ENCODE assay signal across 8 cellular contexts in the genomic region with DNA sequence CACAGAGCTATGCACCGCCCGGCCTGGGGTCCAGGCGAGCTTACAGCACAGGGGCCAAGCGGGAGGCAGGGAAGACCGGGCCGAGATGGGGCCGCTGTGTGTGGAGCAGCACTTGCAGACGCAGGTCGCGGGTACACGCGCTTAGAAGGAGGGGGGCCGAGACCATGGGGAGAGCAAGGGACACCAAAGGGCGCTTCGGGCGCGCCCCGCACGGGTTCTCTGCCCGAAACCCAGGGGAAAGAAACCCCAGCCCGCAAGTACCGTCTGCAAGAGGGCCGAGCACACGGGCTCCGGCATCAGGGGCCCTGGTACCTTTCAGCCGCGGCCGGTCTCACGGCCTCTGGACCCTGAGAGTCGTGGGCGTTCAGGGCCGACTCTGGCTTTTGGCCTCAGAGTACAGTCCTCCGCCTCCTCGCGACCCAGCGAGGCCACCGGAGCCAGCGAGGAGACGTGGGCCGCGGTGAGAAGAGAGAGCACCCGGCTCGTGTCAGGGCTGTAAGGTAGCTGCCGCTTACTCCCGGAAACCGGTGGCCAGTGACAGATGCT. TPM values are rescaled to one million over a fixed set of nuclear protein-coding genes. Genes with fewer than 3 reads are reported as not detected.
A peak's percentile ranks its signal among the peaks of the same experiment; 100 is the strongest.
DNase-seq lines count a peak whose midpoint lies in the region; ATAC-seq and TF ChIP-seq lines count a peak whose summit lies in the region.

No MANE protein-coding gene starts in this region.

- peak overlapping the region; percentile 88 to 92 for H3K27ac ChIP-seq in prostate gland

- no peaks in the 10 kb centered on the region for H3K9me3 ChIP-seq in prostate gland

- no peaks in the 10 kb centered on the region for H3K9me3 Mint-ChIP-seq in activated T-cell treated with anti-CD3 and anti-CD28 coated beads, Interleukin-2, amount 50 U/mL, for 4 hours

- intact Hi-C loops in prostate gland (cut with DNase I): no loop called here

- no peak for DNase-seq in activated T-cell treated with anti-CD3 and anti-CD28 coated beads, Interleukin-2, amount 50 U/mL, for 4 hours
- DNase-seq in foreskin melanocyte: peak; percentile 1
- DNase-seq in prostate gland (ENCODE audit: low spot score): no peak
- no peak for DNase-seq in AG08396 (ENCODE audit: low spot score)
- DNase-seq in hippocampal formation (lab: John Stamatoyannopoulos, UW): no peak
- no peak for DNase-seq in left lobe of liver (ENCODE audit: low spot score)

- H3K36me3 Mint-ChIP-seq in activated T-cell treated with anti-CD3 and anti-CD28 coated beads, Interleukin-2, amount 50 U/mL, for 4 hours (ENCODE audit: insufficient read depth): peaks cover 2% of the 10 kb centered on the region

- ATAC-seq in HG03095 (IDR thresholded peaks at IDR 0.05; ENCODE audit: unreplicated experiment) (peak; percentile 0), left lobe of liver (no peak)
- no peak for ATAC-seq in activated T-cell treated with anti-CD3 and anti-CD28 coated beads, Interleukin-2, amount 50 U/mL, for 4 hours

- no peaks in the 10 kb centered on the region for H3K4me1 ChIP-seq in prostate gland (replicated peaks)

- no peaks in the 10 kb centered on the region for H3K4me1 Mint-ChIP-seq in activated T-cell treated with anti-CD3 and anti-CD28 coated beads, Interleukin-2, amount 50 U/mL, for 4 hours (ENCODE audit: low read depth)

- H3K27me3 Mint-ChIP-seq in activated T-cell treated with anti-CD3 and anti-CD28 coated beads, Interleukin-2, amount 50 U/mL, for 4 hours (ENCODE audit: low read depth): no peaks in the 10 kb centered on the region

- H3K4me3 ChIP-seq in GM08714 (ENCODE audit: low read length): peak overlapping the region; percentile 73
- H3K4me3 ChIP-seq in prostate gland: peak overlapping the region; percentile 56

- WGBS in prostate gland: 0% methylated on average over 16 of the region's 46 CpGs

- H3K36me3 ChIP-seq in prostate gland: no peaks in the 10 kb centered on the region

- TF ChIP-seq POLR2A in prostate gland (IDR thresholded peaks at IDR 0.05): no peak

- no peaks in the 10 kb centered on the region for H3K27me3 ChIP-seq in prostate gland (replicated peaks; ENCODE audit: insufficient read depth)

- peak overlapping the region; percentile 88 for H3K4me3 Mint-ChIP-seq in activated T-cell treated with anti-CD3 and anti-CD28 coated beads, Interleukin-2, amount 50 U/mL, for 4 hours

- no peak for TF ChIP-seq CTCF in prostate gland (IDR thresholded peaks at IDR 0.05)

RNA-seq across cellular contexts. Expression of a gene that starts 0.3 kb away (rescaled TPM):
- total RNA-seq in activated T-cell treated with anti-CD3 and anti-CD28 coated beads, Interleukin-2, amount 50 U/mL, for 4 hours: 10 to 100 TPM; 45.9 to 51.4 (median 50.9) TPM
- total RNA-seq in prostate gland: 10 to 100 TPM; 30.2 to 32.0 TPM
- total RNA-seq in left lobe of liver: 17.1 TPM

RNA-seq across cellular contexts. Expression of a gene that starts 8.6 kb away (rescaled TPM):
- not detected for total RNA-seq in activated T-cell treated with anti-CD3 and anti-CD28 coated beads, Interleukin-2, amount 50 U/mL, for 4 hours
- total RNA-seq in prostate gland (not detected), left lobe of liver (not detected)

RNA-seq across cellular contexts. Expression of a gene that starts 57.0 kb away (rescaled TPM):
- not detected for total RNA-seq in activated T-cell treated with anti-CD3 and anti-CD28 coated beads, Interleukin-2, amount 50 U/mL, for 4 hours
- 1 to 10 TPM in 1 of 2 donors, not detected in 1; 1.0 TPM for total RNA-seq in prostate gland
- not detected for total RNA-seq in left lobe of liver
